In the genomic region with DNA sequence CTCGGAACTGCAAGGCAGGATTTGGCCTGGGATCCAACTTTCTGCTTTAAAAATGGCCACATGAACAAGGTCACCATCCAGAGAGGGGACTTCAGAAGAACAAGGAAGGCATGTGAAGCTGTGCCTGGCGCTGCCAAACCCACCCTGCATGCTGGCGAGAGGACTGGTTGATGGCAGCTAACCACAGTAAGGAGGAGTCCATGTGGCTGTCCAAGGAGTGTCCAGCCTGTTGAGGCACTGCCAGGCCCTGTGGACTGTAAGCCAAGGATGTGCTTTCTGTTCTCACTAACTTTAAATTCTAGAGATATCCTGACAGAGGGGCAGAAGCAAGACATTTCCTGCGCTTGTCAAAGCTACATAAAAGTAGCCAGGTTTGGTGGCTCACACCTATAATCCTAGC, we compare ENCODE assay signal across 25 cellular contexts. TPM values are rescaled to one million over a fixed set of nuclear protein-coding genes. Genes with fewer than 3 reads are reported as not detected.
DNase-seq lines count a peak whose midpoint lies in the region; ATAC-seq, FAIRE-seq and TF ChIP-seq lines count a peak whose summit lies in the region.
"Had no signal": no experiment of that assay in that cellular context is flagged by ENCODE, and none has a peak within 500 bp of the region (broad histone marks: within the 10 kb centered on the region; RNA-seq: fewer than 3 reads in every experiment).

No MANE protein-coding gene starts in this region.

- H3K18ac ChIP-seq in mesenchymal stem cell (ENCODE audit: low read depth in 1 of 2, low read length in 2 of 2) = peak overlapping the region; percentile 2 to 34

- H3K79me1 ChIP-seq in mesenchymal stem cell (replicated peaks; ENCODE audit: low read length, poor library complexity, severe bottlenecking) = no peaks in the 10 kb centered on the region

- H3K27me3 ChIP-seq in bronchial epithelial cell (ENCODE audit: control insufficient read depth, insufficient read depth, low read length) (no peaks in the 10 kb centered on the region), mesenchymal stem cell (ENCODE audit: control insufficient read depth in 1 of 2, insufficient read depth in 1 of 2, low read length in 2 of 2) (no peaks in the 10 kb centered on the region), right atrium auricular region (no peaks in the 10 kb centered on the region), gastrocnemius medialis (no peaks in the 10 kb centered on the region)
- H3K27me3 ChIP-seq: MG63 had no signal

- no peak overlapping the region for H2AK5ac ChIP-seq in mesenchymal stem cell (ENCODE audit: low read length, severe bottlenecking)

- H3K4me2 ChIP-seq in mesenchymal stem cell (ENCODE audit: low read length, poor library complexity, severe bottlenecking) = no peak overlapping the region

- H3K9ac ChIP-seq in mesenchymal stem cell (ENCODE audit: low read length) = no peak overlapping the region
- H3K9ac ChIP-seq: GM23248 had no signal

- peak overlapping the region; percentile 17 for H3K4me3 Mint-ChIP-seq in natural killer cell
- H3K4me3 Mint-ChIP-seq in natural killer cell treated with Interleukin-12 subunit alpha and Interleukin-12 subunit beta and Interleukin-15 and Interleukin-18, amount 100 ng/mL, for 72 hours = no peak overlapping the region

- no peak overlapping the region for H2AFZ ChIP-seq in mesenchymal stem cell (ENCODE audit: low read depth, low read length)
- H2AFZ ChIP-seq: GM23248 had no signal

- H2BK15ac ChIP-seq in mesenchymal stem cell (ENCODE audit: low read depth, poor library complexity, severe bottlenecking) = no peak overlapping the region

- intact Hi-C loops in natural killer cell (cut with micrococcal nuclease) = no loop called here
- intact Hi-C loops in gastrocnemius medialis (cut with DNase I; ENCODE audit: low total_unique reads) = no loop called here

- H4K91ac ChIP-seq in mesenchymal stem cell (ENCODE audit: low read length) = no peak overlapping the region

- no peaks in the 10 kb centered on the region for H3K36me3 Mint-ChIP-seq in natural killer cell
- peaks cover 6% of the 10 kb centered on the region for H3K36me3 Mint-ChIP-seq in natural killer cell treated with Interleukin-12 subunit alpha and Interleukin-12 subunit beta and Interleukin-15 and Interleukin-18, amount 100 ng/mL, for 72 hours
- H3K36me3 Mint-ChIP-seq: CD4-positive, alpha-beta memory T cell had no signal

- TF ChIP-seq POLR2A in gastrocnemius medialis (IDR thresholded peaks at IDR 0.05) = no peak

- H3K14ac ChIP-seq in mesenchymal stem cell (ENCODE audit: low read length in 2 of 2) = no peak overlapping the region

- WGBS in mesenchymal stem cell = 95% methylated on average over 4 of the region's 4 CpGs

- H2BK120ac ChIP-seq in mesenchymal stem cell (ENCODE audit: low read depth, low read length) = no peak overlapping the region

- H3K9me3 Mint-ChIP-seq in natural killer cell = no peaks in the 10 kb centered on the region
- H3K9me3 Mint-ChIP-seq in natural killer cell treated with Interleukin-12 subunit alpha and Interleukin-12 subunit beta and Interleukin-15 and Interleukin-18, amount 100 ng/mL, for 72 hours = no peaks in the 10 kb centered on the region
- H3K9me3 Mint-ChIP-seq: CD4-positive, alpha-beta memory T cell had no signal

- peaks cover 70 to 77% of the 10 kb centered on the region in 2 donors for H3K4me1 Mint-ChIP-seq in natural killer cell
- peaks cover 58 to 64% of the 10 kb centered on the region in 2 donors for H3K4me1 Mint-ChIP-seq in natural killer cell treated with Interleukin-12 subunit alpha and Interleukin-12 subunit beta and Interleukin-15 and Interleukin-18, amount 100 ng/mL, for 72 hours (ENCODE audit: low read depth in 2 of 2)

- no peak overlapping the region for H3K4ac ChIP-seq in mesenchymal stem cell (ENCODE audit: low read depth in 1 of 2, low read length in 2 of 2)

- H3K36me3 ChIP-seq in bronchial epithelial cell (ENCODE audit: control insufficient read depth, insufficient read depth, low read length) (peaks cover 2% of the 10 kb centered on the region), mesenchymal stem cell (ENCODE audit: control insufficient read depth in 1 of 2, insufficient read depth in 2 of 2, low read depth in 1 of 2, low read length in 2 of 2) (peaks cover 0 to 24% of the 10 kb centered on the region in 2 experiments), right atrium auricular region (no peaks in the 10 kb centered on the region), gastrocnemius medialis (no peaks in the 10 kb centered on the region)
- H3K36me3 ChIP-seq: HAP-1, MG63 had no signal

- H3K27me3 Mint-ChIP-seq in natural killer cell (ENCODE audit: low read depth in 2 of 2) = no peaks in the 10 kb centered on the region
- H3K27me3 Mint-ChIP-seq in natural killer cell treated with Interleukin-12 subunit alpha and Interleukin-12 subunit beta and Interleukin-15 and Interleukin-18, amount 100 ng/mL, for 72 hours = no peaks in the 10 kb centered on the region
- H3K27me3 Mint-ChIP-seq: CD4-positive, alpha-beta memory T cell had no signal

- H3K9me3 ChIP-seq in mesenchymal stem cell (ENCODE audit: control insufficient read depth, low read length) = no peaks in the 10 kb centered on the region
- H3K9me3 ChIP-seq in right atrium auricular region = no peaks in the 10 kb centered on the region
- H3K9me3 ChIP-seq in gastrocnemius medialis = no peaks in the 10 kb centered on the region
- H3K9me3 ChIP-seq: Caco-2, HAP-1, MG63 had no signal

- H3K27ac Mint-ChIP-seq in natural killer cell = peak overlapping the region; percentile 42 to 78
- peak overlapping the region in 1 of 2 donors; percentile 73 for H3K27ac Mint-ChIP-seq in natural killer cell treated with Interleukin-12 subunit alpha and Interleukin-12 subunit beta and Interleukin-15 and Interleukin-18, amount 100 ng/mL, for 72 hours

- peak; percentile 40 for FAIRE-seq in bronchial epithelial cell (lab: Jason Lieb, UNC)
- peak; percentile 17 for FAIRE-seq in urothelium cell line (lab: Jason Lieb, UNC)
- FAIRE-seq: A204.1, GM12891, HepG2, K562 had no signal

- in situ Hi-C loops in gastrocnemius medialis (cut with MboI; ENCODE audit: low sequenced_read_pairs in 4 of 4) = no loop called here

- no peak overlapping the region for H4K8ac ChIP-seq in mesenchymal stem cell (ENCODE audit: low read length)

- no peak for ATAC-seq in natural killer cell
- no peak for ATAC-seq in natural killer cell treated with Interleukin-12 subunit alpha and Interleukin-12 subunit beta and Interleukin-15 and Interleukin-18, amount 100 ng/mL, for 72 hours
- no peak for ATAC-seq in gastrocnemius medialis
- ATAC-seq: HepG2, K562 had no signal

- no peak overlapping the region for H2BK5ac ChIP-seq in mesenchymal stem cell (ENCODE audit: low read depth, low read length, poor library complexity, severe bottlenecking)

- H3K4me3 ChIP-seq in bronchial epithelial cell (ENCODE audit: low read depth, low read length) = no peak overlapping the region
- H3K4me3 ChIP-seq in mesenchymal stem cell (ENCODE audit: insufficient read depth in 1 of 2, low read depth in 1 of 2, low read length in 2 of 2) = no peak overlapping the region
- no peak overlapping the region for H3K4me3 ChIP-seq in right atrium auricular region
- no peak overlapping the region for H3K4me3 ChIP-seq in gastrocnemius medialis
- H3K4me3 ChIP-seq: GM23248, HAP-1, K562, MG63 had no signal

- no peak for DNase-seq in natural killer cell
- no peak for DNase-seq in natural killer cell treated with Interleukin-12 subunit alpha and Interleukin-12 subunit beta and Interleukin-15 and Interleukin-18, amount 100 ng/mL, for 72 hours (ENCODE audit: low spot score)
- DNase-seq in bronchial epithelial cell (ENCODE audit: low read depth) = no peak
- DNase-seq in mesenchymal stem cell = no peak
- DNase-seq in urothelium cell line (ENCODE audit: low spot score) = no peak
- no peak for DNase-seq in right atrium auricular region (ENCODE audit: low spot score)
- DNase-seq in gastrocnemius medialis = no peak
- DNase-seq in activated T-cell treated with anti-CD3 and anti-CD28 coated beads, Interleukin-2, amount 50 U/mL, for 48 hours = no peak
- DNase-seq: Caco-2; CD4-positive, alpha-beta memory T cell; DMS 273 treated with DMSO at 0.1 percent for 48 hours; GM23248; MG63; NCI-H1417; NCI-H1694 treated with DMSO at 0.1 percent for 48 hours; NCI-H2081 treated with DMSO at 0.1 percent for 48 hours; NCI-H446; NCI-H526; Right ventricle myocardium superior had no signal

- TF ChIP-seq CTCF in natural killer cell (IDR thresholded peaks at IDR 0.05) = no peak
- no peak for TF ChIP-seq CTCF in bronchial epithelial cell (IDR thresholded peaks at IDR 0.05; ENCODE audit: insufficient read depth, low read length, severe bottlenecking)
- TF ChIP-seq CTCF in right atrium auricular region (IDR thresholded peaks at IDR 0.05) = no peak
- TF ChIP-seq CTCF in gastrocnemius medialis (IDR thresholded peaks at IDR 0.05 in 4 of 5, conservative IDR thresholded peaks at IDR 0.05 in 1 of 5) = no peak

- H3K27ac ChIP-seq in mesenchymal stem cell (ENCODE audit: low read length, poor library complexity, severe bottlenecking) (no peak overlapping the region), right atrium auricular region (no peak overlapping the region), gastrocnemius medialis (no peak overlapping the region)
- H3K27ac ChIP-seq: GM23248, HL-60 had no signal

- H2BK12ac ChIP-seq in mesenchymal stem cell (ENCODE audit: low read length in 2 of 2) = no peak overlapping the region

- H3K4me1 ChIP-seq in mesenchymal stem cell (ENCODE audit: control insufficient read depth, insufficient read depth, low read depth, low read length) (peaks cover 6% of the 10 kb centered on the region), right atrium auricular region (peaks cover 0 to 6% of the 10 kb centered on the region in 2 donors), gastrocnemius medialis (peaks cover 12 to 14% of the 10 kb centered on the region in 2 donors)
- H3K4me1 ChIP-seq: Caco-2, HAP-1 had no signal

- no peak overlapping the region for H3K23ac ChIP-seq in mesenchymal stem cell (ENCODE audit: low read length in 2 of 2)

RNA-seq across cellular contexts. Expression of gene CDK5R1, which starts 40.4 kb away (rescaled TPM):
- 10 to 100 TPM in 1 of 3 donors, 1 to 10 TPM in 2; 3.7 to 12.3 (median 7.4) TPM for total RNA-seq in natural killer cell
- total RNA-seq in natural killer cell treated with Interleukin-12 subunit alpha and Interleukin-12 subunit beta and Interleukin-15 and Interleukin-18, amount 100 ng/mL, for 72 hours = 1 to 10 TPM; 3.7 to 5.9 TPM
- total RNA-seq in bronchial epithelial cell = 2.9 and 5.5 TPM in 2 replicates
- 0.81 TPM for polyA plus RNA-seq in mesenchymal stem cell (2013, experiment 1 of 2)
- 0.99 TPM for polyA plus RNA-seq in mesenchymal stem cell (2013, experiment 2 of 2)
- total RNA-seq in right atrium auricular region = 1 to 10 TPM in 1 of 2 donors, under 1 TPM in 1; 0.75 to 1.0 TPM
- 1 to 10 TPM in 3 of 4 donors, under 1 TPM in 1; 0.15 to 2.2 (median 1.5) TPM for total RNA-seq in gastrocnemius medialis
